19 cellular contexts compared by ENCODE assay signal in the genomic region with DNA sequence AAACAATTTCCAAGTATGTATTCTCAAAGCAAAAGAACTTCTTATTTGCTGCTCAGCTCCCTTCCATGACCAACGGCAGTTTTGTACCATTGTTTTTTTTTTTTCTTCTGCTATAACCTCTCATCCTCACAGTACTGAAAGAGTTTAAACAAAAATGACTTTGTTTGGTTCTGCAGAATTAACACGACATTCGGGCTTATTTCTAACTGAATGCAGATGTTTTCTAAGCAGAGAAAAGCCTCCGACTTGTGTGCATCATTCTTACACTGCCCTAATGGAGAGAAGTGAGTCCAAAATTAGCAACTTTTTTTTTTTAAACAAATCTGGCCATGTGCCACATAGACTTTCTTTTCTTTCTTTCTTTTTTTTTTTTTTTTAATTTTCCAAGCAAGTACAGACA.
DNase-seq lines count a peak whose midpoint lies in the region; ATAC-seq lines count a peak whose summit lies in the region.
"Had no signal": no experiment of that assay in that cellular context is flagged by ENCODE, and none has a peak within 500 bp of the region (broad histone marks: within the 10 kb centered on the region; RNA-seq: fewer than 3 reads in every experiment).

No MANE protein-coding gene starts in this region.

- H3K27me3 Mint-ChIP-seq in activated naive CD4-positive, alpha-beta T cell treated with anti-CD3 and anti-CD28 coated beads for 36 hours (ENCODE audit: low read depth) = peaks cover 2% of the 10 kb centered on the region

- ATAC-seq in HG02678 (IDR thresholded peaks at IDR 0.05; ENCODE audit: unreplicated experiment) = no peak
- ATAC-seq: A549 had no signal

- intact Hi-C loops in posterior cingulate gyrus (cut with DNase I) = no loop called here
- intact Hi-C loops in activated naive CD4-positive, alpha-beta T cell treated with anti-CD3 and anti-CD28 coated beads for 36 hours (cut with micrococcal nuclease) = no loop called here

- H3K4me3 Mint-ChIP-seq in activated naive CD4-positive, alpha-beta T cell treated with anti-CD3 and anti-CD28 coated beads for 36 hours = no peak overlapping the region
- H3K4me3 Mint-ChIP-seq: CD14-positive monocyte, H9 had no signal

- no peaks in the 10 kb centered on the region for H3K36me3 Mint-ChIP-seq in activated naive CD4-positive, alpha-beta T cell treated with anti-CD3 and anti-CD28 coated beads for 36 hours (ENCODE audit: low read depth)
- H3K36me3 Mint-ChIP-seq: CD14-positive monocyte had no signal

- H3K27ac Mint-ChIP-seq in activated naive CD4-positive, alpha-beta T cell treated with anti-CD3 and anti-CD28 coated beads for 36 hours = no peak overlapping the region
- H3K27ac Mint-ChIP-seq: CD14-positive monocyte had no signal

- H3K4me1 Mint-ChIP-seq in activated naive CD4-positive, alpha-beta T cell treated with anti-CD3 and anti-CD28 coated beads for 36 hours (ENCODE audit: low read depth) = peaks cover 8% of the 10 kb centered on the region

- no peaks in the 10 kb centered on the region for H3K9me3 Mint-ChIP-seq in activated naive CD4-positive, alpha-beta T cell treated with anti-CD3 and anti-CD28 coated beads for 36 hours
- H3K9me3 Mint-ChIP-seq: H9 had no signal

- peak; percentile 33 for DNase-seq in COLO829 (ENCODE audit: low spot score)
- DNase-seq in dedifferentiated amniotic fluid mesenchymal stem cell (ENCODE audit: extremely low spot score) = peak; percentile 68
- DNase-seq in foreskin melanocyte = peak; percentile 85
- peak; percentile 26 for DNase-seq in pons (ENCODE audit: low spot score)
- no peak for DNase-seq in posterior cingulate gyrus
- no peak for DNase-seq in stimulated activated CD4-positive, alpha-beta T cell treated with anti-CD3 and anti-CD28 coated beads, Interleukin-12 subunit alpha, Interleukin-12 subunit beta, amount 100 ng/mL, for 4 hours
- DNase-seq in activated naive CD4-positive, alpha-beta T cell treated with anti-CD3 and anti-CD28 coated beads for 36 hours = no peak
- DNase-seq: DMS79 treated with DMSO at 0.1 percent for 48 hours, H9, NCI-H1092, NCI-H1436 treated with DMSO at 0.1 percent for 48 hours, NCI-H2029, NCI-H345, NCI-H524 treated with DMSO at 0.1 percent for 48 hours, RPMI8226, SHP77 treated with DMSO at 0.1 percent for 48 hours had no signal

- CTCF ChIA-PET in activated naive CD4-positive, alpha-beta T cell treated with anti-CD3 and anti-CD28 coated beads for 36 hours (lab: Charles Lee) = no interaction called here

Comparison
In these comparisons a context has a peak if more than half of its experiments do, and no peak if none do; other contexts are left out.
1. DNase-seq: peak in COLO829 (single experiment), dedifferentiated amniotic fluid mesenchymal stem cell (single experiment), foreskin melanocyte (single experiment) and pons (single experiment); none in posterior cingulate gyrus (0 of 10), stimulated activated CD4-positive, alpha-beta T cell treated with anti-CD3 and anti-CD28 coated beads, Interleukin-12 subunit alpha, Interleukin-12 subunit beta, amount 100 ng/mL, for 4 hours (single experiment) and activated naive CD4-positive, alpha-beta T cell treated with anti-CD3 and anti-CD28 coated beads for 36 hours (single experiment).